In genomic region chr2:232026941-232027340, GRCh38 we compare ENCODE assay signal across 1 cellular context.
TF ChIP-seq lines count a peak whose summit lies in the region.

No MANE protein-coding gene starts in this region.

TF ChIP-seq in GM23338, 12 proteins besides CTCF, POLR2A, EP300 and RAD21 (continued from another document):
- TF ChIP-seq ZNF462 (CRISPR knock-in tag; IDR thresholded peaks at IDR 0.05): no peak
- no peak for TF ChIP-seq ZNF331 (CRISPR knock-in tag; IDR thresholded peaks at IDR 0.05; ENCODE audit: low read depth)
- TF ChIP-seq STAT1 (IDR thresholded peaks at IDR 0.05; ENCODE audit: unreplicated experiment): no peak
- TF ChIP-seq EZH2 (IDR thresholded peaks at IDR 0.05; ENCODE audit: low read depth, unreplicated experiment): no peak
